13 cellular contexts compared by ENCODE assay signal in genomic region chr2:54092940-54093339, GRCh38.
DNase-seq lines count a peak whose midpoint lies in the region; ATAC-seq and TF ChIP-seq lines count a peak whose summit lies in the region.
"Had no signal": no experiment of that assay in that cellular context is flagged by ENCODE, and none has a peak within 500 bp of the region (broad histone marks: within the 10 kb centered on the region; RNA-seq: fewer than 3 reads in every experiment).

No MANE protein-coding gene starts in this region.

- H3K4me3 ChIP-seq in DND-41 (ENCODE audit: low read depth in 1 of 2, low read length in 2 of 2) (no peak overlapping the region), SU-DHL-6 (ENCODE audit: insufficient read depth, low read length, poor library complexity, severe bottlenecking) (peak overlapping the region; percentile 53)
- H3K4me3 ChIP-seq: HAP-1 had no signal

- H3K79me2 ChIP-seq in DND-41 (ENCODE audit: insufficient read depth, low read length), result no peaks in the 10 kb centered on the region
- H3K79me2 ChIP-seq in SU-DHL-6 (ENCODE audit: insufficient read depth, low read length), result 0 out of 2 replicates have a peak, but pooled peaks cover 9% of the 10 kb centered on the region

- H3K36me3 ChIP-seq in DND-41 (ENCODE audit: insufficient read depth, low read length), result no peaks in the 10 kb centered on the region
- no peaks in the 10 kb centered on the region for H3K36me3 ChIP-seq in SU-DHL-6 (ENCODE audit: low read length)
- H3K36me3 ChIP-seq: brain microvascular endothelial cell, HAP-1 had no signal

- H3K4me2 ChIP-seq in DND-41 (ENCODE audit: insufficient read depth, low read length), result no peak overlapping the region
- peak overlapping the region; percentile 84 for H3K4me2 ChIP-seq in SU-DHL-6 (ENCODE audit: low read depth, low read length, poor library complexity, severe bottlenecking)

- no peaks in the 10 kb centered on the region for H3K27me3 ChIP-seq in DND-41 (ENCODE audit: insufficient read depth, low read length, poor library complexity)
- no peaks in the 10 kb centered on the region for H3K27me3 ChIP-seq in SU-DHL-6 (ENCODE audit: low read length)
- H3K27me3 ChIP-seq: brain microvascular endothelial cell had no signal

- peak; percentile 67 for ATAC-seq in DND-41 (ENCODE audit: insufficient read depth, low read depth)
- ATAC-seq in HG02938 (IDR thresholded peaks at IDR 0.05; ENCODE audit: unreplicated experiment), result peak; percentile 58

- TF ChIP-seq POLR2A in GM19193 (IDR thresholded peaks at IDR 0.05; ENCODE audit: extremely low read depth, insufficient read depth, insufficient read length), result peak; percentile 22

- TF ChIP-seq CTCF in DND-41 (IDR thresholded peaks at IDR 0.05; ENCODE audit: borderline replicate concordance, extremely low read depth, low read length, poor library complexity, severe bottlenecking) (no peak), SU-DHL-6 (IDR thresholded peaks at IDR 0.05; ENCODE audit: insufficient read depth, low read length, poor library complexity, severe bottlenecking) (no peak)

- peaks cover 33% of the 10 kb centered on the region for H3F3A ChIP-seq in SU-DHL-6 (ENCODE audit: insufficient read depth)

- H3K9ac ChIP-seq in DND-41 (ENCODE audit: low read depth, low read length) (no peak overlapping the region), SU-DHL-6 (ENCODE audit: low read length) (peak overlapping the region; percentile 70)

- H3K9me2 ChIP-seq in SU-DHL-6 (replicated peaks; ENCODE audit: insufficient read depth, low read length), result no peaks in the 10 kb centered on the region

- H3K27ac ChIP-seq in DND-41 (ENCODE audit: low read length) (no peak overlapping the region), SU-DHL-6 (ENCODE audit: low read depth, low read length) (peak overlapping the region; percentile 94)
- H3K27ac ChIP-seq: brain microvascular endothelial cell had no signal

- no peaks in the 10 kb centered on the region; the same call in 1 of the 2 replicates for H3K4me1 ChIP-seq in DND-41 (ENCODE audit: insufficient read depth, low read length)

- peaks cover 6% of the 10 kb centered on the region for H3K9me3 ChIP-seq in DND-41 (ENCODE audit: insufficient read depth, low read length, severe bottlenecking)
- H3K9me3 ChIP-seq in SU-DHL-6 (ENCODE audit: insufficient read depth, low read length), result no peaks in the 10 kb centered on the region
- H3K9me3 ChIP-seq: HAP-1 had no signal

- DNase-seq in DND-41 (no peak), ecto neural progenitor cell (ENCODE audit: low spot score) (no peak), NCI-H774 (lab: John Stamatoyannopoulos, UW) (no peak), OCI-M1 (lab: John Stamatoyannopoulos, UW) (no peak)
- DNase-seq in activated CD4-positive, alpha-beta T cell treated with anti-CD3 and anti-CD28 coated beads, Interleukin-2, amount 50 U/mL, for 4 hours, result no peak
- DNase-seq: brain microvascular endothelial cell, COR-L47, hippocampal formation, NCI-H2029 had no signal

- H4K20me1 ChIP-seq in DND-41 (ENCODE audit: insufficient read depth, low read length), result no peaks in the 10 kb centered on the region
- no peaks in the 10 kb centered on the region for H4K20me1 ChIP-seq in SU-DHL-6 (ENCODE audit: low read depth, low read length)

- no peak overlapping the region for H2AFZ ChIP-seq in DND-41 (ENCODE audit: low read depth, low read length)
- H2AFZ ChIP-seq in SU-DHL-6 (ENCODE audit: low read depth, low read length, severe bottlenecking), result no peak overlapping the region
